ENCODE assay signal across 8 cellular contexts in genomic region chr7:107744345-107744750, GRCh38. TPM values are rescaled to one million over a fixed set of nuclear protein-coding genes. Genes with fewer than 3 reads are reported as not detected.
DNase-seq lines count a peak whose midpoint lies in the region; ATAC-seq, FAIRE-seq and TF ChIP-seq lines count a peak whose summit lies in the region.

No MANE protein-coding gene starts in this region.

- peaks cover 8% of the 10 kb centered on the region for H3K27me3 Mint-ChIP-seq in progenitor cell of endocrine pancreas

- H3K4me3 Mint-ChIP-seq in progenitor cell of endocrine pancreas (ENCODE audit: low read depth): peak overlapping the region; percentile 98

- intact Hi-C loops in Right ventricle myocardium inferior (cut with DNase I) (loop anchor here (5.0 to 10.0 kb wide), 3 partner anchors 270 to 403 kb away; no protein-coding TSS in a partner anchor), cardiac septum (cut with DNase I) (loop anchor here (5.0 to 10.0 kb wide), 2 partner anchors 133 to 400 kb away; no protein-coding TSS in a partner anchor)

- peak overlapping the region; percentile 94 for H3K4me3 ChIP-seq in fibroblast of the aortic adventitia (ENCODE audit: low read depth, low read length)

- FAIRE-seq in D721Med (lab: Jason Lieb, UNC): no peak

- H3K4me1 Mint-ChIP-seq in progenitor cell of endocrine pancreas (ENCODE audit: low read depth): peaks cover 17% of the 10 kb centered on the region

- TF ChIP-seq CTCF in fibroblast of the aortic adventitia (IDR thresholded peaks at IDR 0.05; ENCODE audit: insufficient read depth, low read length): no peak
- TF ChIP-seq CTCF in progenitor cell of endocrine pancreas (IDR thresholded peaks at IDR 0.05; ENCODE audit: unreplicated experiment): no peak
- TF ChIP-seq CTCF in D721Med (IDR thresholded peaks at IDR 0.05; ENCODE audit: insufficient read depth, missing control alignments): no peak

- peak overlapping the region; percentile 100 for H3K27ac Mint-ChIP-seq in progenitor cell of endocrine pancreas

- no peaks in the 10 kb centered on the region for H3K9me3 Mint-ChIP-seq in progenitor cell of endocrine pancreas (ENCODE audit: low read depth)

- ATAC-seq in Right ventricle myocardium inferior: peak; percentile 15
- ATAC-seq in HG03064 (IDR thresholded peaks at IDR 0.05; ENCODE audit: low read depth, unreplicated experiment): peak; percentile 26
- ATAC-seq in SK-N-SH treated with all-trans-retinoic acid at 6 μM for 48 hours: peak; percentile 66

- DNase-seq in Right ventricle myocardium inferior (ENCODE audit: missing footprints) (no peak), cardiac septum (ENCODE audit: low spot score) (no peak), fibroblast of the aortic adventitia (ENCODE audit: low read depth) (no peak), progenitor cell of endocrine pancreas (ENCODE audit: low spot score, unreplicated experiment) (no peak), D721Med (ENCODE audit: insufficient read length, low spot score) (no peak), NCI-H1092 (lab: John Stamatoyannopoulos, UW) (no peak)

- H3K36me3 Mint-ChIP-seq in progenitor cell of endocrine pancreas (ENCODE audit: insufficient read depth): no peaks in the 10 kb centered on the region

TF ChIP-seq in SK-N-SH treated with all-trans-retinoic acid at 6 μM for 48 hours, 23 proteins besides CTCF, POLR2A, EP300 and RAD21:
- TF ChIP-seq RARB (CRISPR knock-in tag; IDR thresholded peaks at IDR 0.05) (no peak), ZNF70 (CRISPR knock-in tag; IDR thresholded peaks at IDR 0.05) (0 out of 2 replicates have a peak, but pooled peaks have one; percentile 16)

RNA-seq across cellular contexts. Expression of gene CBLL1, which starts 0.4 kb away (rescaled TPM):
- total RNA-seq in Right ventricle myocardium inferior (20.5 TPM), cardiac septum (24.1 TPM), fibroblast of the aortic adventitia (ENCODE audit: low replicate concordance) (32.0 and 32.6 TPM in 2 replicates), progenitor cell of endocrine pancreas (34.0 and 37.7 TPM in 2 replicates)

RNA-seq across cellular contexts. Expression of gene SLC26A3, which starts 58.7 kb away (rescaled TPM):
- total RNA-seq in Right ventricle myocardium inferior (not detected), cardiac septum (not detected), fibroblast of the aortic adventitia (ENCODE audit: low replicate concordance) (not detected in 2 replicates), progenitor cell of endocrine pancreas (2.0 and 2.8 TPM in 2 replicates)

Comparison
In these comparisons a context has a peak if more than half of its experiments do, and no peak if none do; other contexts are left out.
1. ATAC-seq: peak in every context shown above with its lines; median percentile 66 in SK-N-SH treated with all-trans-retinoic acid at 6 μM for 48 hours; 26 in HG03064; 15 in Right ventricle myocardium inferior.